12 cellular contexts compared by ENCODE assay signal in genomic region chr1:115671176-115672062, GRCh38. TPM values are rescaled to one million over a fixed set of nuclear protein-coding genes. Genes with fewer than 3 reads are reported as not detected.
DNase-seq lines count a peak whose midpoint lies in the region; ATAC-seq and TF ChIP-seq lines count a peak whose summit lies in the region.
"Had no signal": no experiment of that assay in that cellular context is flagged by ENCODE, and none has a peak within 500 bp of the region (broad histone marks: within the 10 kb centered on the region; RNA-seq: fewer than 3 reads in every experiment).

No MANE protein-coding gene starts in this region.

- peaks cover 50% of the 10 kb centered on the region for H3K79me2 ChIP-seq in mammary epithelial cell (ENCODE audit: insufficient read depth, low read length)

- H3K9me3 ChIP-seq in mammary epithelial cell (replicated peaks; ENCODE audit: insufficient read depth, low read length), result no peaks in the 10 kb centered on the region

- in situ Hi-C loops in mammary epithelial cell (cut with MboI; ENCODE audit: low sequenced_read_pairs in 2 of 2), result no loop called here

- POLR2A ChIA-PET in MCF 10A (lab: Yijun Ruan, JAX), result interaction anchor here (0.6 kb wide), 1 partner anchor 67 kb away, joined by 3 read pairs; no protein-coding TSS in a partner anchor

- H3K9me3 Mint-ChIP-seq in MCF 10A (ENCODE audit: unreplicated experiment) (peaks cover 8% of the 10 kb centered on the region), glutamatergic neuron (ENCODE audit: unreplicated experiment) (no peaks in the 10 kb centered on the region)
- H3K9me3 Mint-ChIP-seq: effector memory CD8-positive, alpha-beta T cell had no signal

- H3K4me1 Mint-ChIP-seq in MCF 10A (ENCODE audit: insufficient read depth, unreplicated experiment) (peaks cover 17% of the 10 kb centered on the region), glutamatergic neuron (ENCODE audit: low read depth, unreplicated experiment) (peaks cover 2% of the 10 kb centered on the region)

- peak; percentile 87 for ATAC-seq in left colon
- ATAC-seq: effector memory CD8-positive, alpha-beta T cell had no signal

- H3K27ac Mint-ChIP-seq in MCF 10A (ENCODE audit: low read depth, unreplicated experiment), result peak overlapping the region; percentile 54
- no peak overlapping the region for H3K27ac Mint-ChIP-seq in glutamatergic neuron (ENCODE audit: unreplicated experiment)

- WGBS in mammary epithelial cell (ENCODE audit: low coverage, missing lambda C conversion rate), result 91% methylated on average over 19 of the region's 20 CpGs

- CTCF ChIA-PET in MCF 10A (lab: Yijun Ruan, JAX), result interaction anchor here (2.9 kb wide), 1 partner anchor 36 kb away, joined by 19 read pairs; no protein-coding TSS in a partner anchor
- CTCF ChIA-PET in mammary epithelial cell (lab: Charles Lee; ENCODE audit: low non-redundant PET), result no interaction called here

- H3K27ac ChIP-seq in mammary epithelial cell (ENCODE audit: insufficient read depth, low read depth, low read length), result no peak overlapping the region

- H3K4me3 Mint-ChIP-seq in MCF 10A (ENCODE audit: unreplicated experiment), result no peak overlapping the region
- H3K4me3 Mint-ChIP-seq in glutamatergic neuron (ENCODE audit: unreplicated experiment), result no peak overlapping the region
- H3K4me3 Mint-ChIP-seq: effector memory CD8-positive, alpha-beta T cell had no signal

- H3K27me3 Mint-ChIP-seq in MCF 10A (ENCODE audit: insufficient read depth, unreplicated experiment), result no peaks in the 10 kb centered on the region
- no peaks in the 10 kb centered on the region for H3K27me3 Mint-ChIP-seq in glutamatergic neuron (ENCODE audit: unreplicated experiment)
- H3K27me3 Mint-ChIP-seq: effector memory CD8-positive, alpha-beta T cell had no signal

- H3K27me3 ChIP-seq in mammary epithelial cell (ENCODE audit: insufficient read depth, low read length), result no peaks in the 10 kb centered on the region

- no peak overlapping the region for H2AFZ ChIP-seq in mammary epithelial cell (ENCODE audit: low read depth, low read length)

- BruUV-seq in MCF 10A (replicated peaks; lab: Mats Ljungman, UMichigan), result no TSS peak
- BruUV-seq in mammary epithelial cell (replicated peaks; lab: Mats Ljungman, UMichigan), result no TSS peak

- dilution Hi-C loops in mammary epithelial cell (cut with HindIII; ENCODE audit: low sequenced_read_pairs), result no loop called here

- intact Hi-C loops in MCF 10A (cut with micrococcal nuclease), result no loop called here
- intact Hi-C loops in mammary epithelial cell (cut with micrococcal nuclease), result no loop called here
- intact Hi-C loops in left colon (cut with DNase I, micrococcal nuclease), result no loop called here

- H3K36me3 Mint-ChIP-seq in MCF 10A (ENCODE audit: insufficient read depth, unreplicated experiment) (peaks cover 15% of the 10 kb centered on the region), glutamatergic neuron (ENCODE audit: unreplicated experiment) (peaks cover 10% of the 10 kb centered on the region)

- no peaks in the 10 kb centered on the region for H4K20me1 ChIP-seq in mammary epithelial cell (ENCODE audit: insufficient read depth, low read length)

- peak; percentile 34 for DNase-seq in MCF 10A (ENCODE audit: unreplicated experiment)
- DNase-seq in mammary epithelial cell, result no peak
- DNase-seq in T1000 (lab: John Stamatoyannopoulos, UW), result peak; percentile 1
- peak; percentile 71 to 76 for DNase-seq in left colon
- DNase-seq in activated naive CD4-positive, alpha-beta T cell treated with Interleukin-2 at 50 U/mL for 16 hours, result no peak
- DNase-seq in activated CD4-positive, alpha-beta T cell treated with anti-CD3 and anti-CD28 coated beads for 4 hours, result no peak
- no peak for DNase-seq in cerebellar nuclear complex (lab: John Stamatoyannopoulos, UW)
- DNase-seq in glutamatergic neuron, result no peak
- DNase-seq: activated effector memory CD4-positive, alpha-beta T cell treated with anti-CD3 and anti-CD28 coated beads, Interleukin-2, amount 50 U/mL, for 16 hours; effector memory CD8-positive, alpha-beta T cell; stimulated activated naive CD4-positive, alpha-beta T cell treated with Interleukin-2 at 50 U/mL for 16 hours had no signal

- H3K4me2 ChIP-seq in mammary epithelial cell (ENCODE audit: insufficient read depth, low read depth, low read length), result no peak overlapping the region

- peaks cover 20% of the 10 kb centered on the region for H3K4me1 ChIP-seq in mammary epithelial cell (ENCODE audit: insufficient read depth, low read length)

- TF ChIP-seq CTCF in MCF 10A (IDR thresholded peaks at IDR 0.05; ENCODE audit: unreplicated experiment) (no peak), mammary epithelial cell (conservative IDR thresholded peaks at IDR 0.05 in 1 of 2, IDR thresholded peaks at IDR 0.05 in 1 of 2; ENCODE audit: extremely low read depth in 1 of 2, insufficient read depth in 1 of 2, low read depth in 1 of 2, low read length in 2 of 2) (no peak), glutamatergic neuron (IDR thresholded peaks at IDR 0.05; ENCODE audit: partially characterized antibody, unreplicated experiment) (no peak)

- no peak overlapping the region for H3K9ac ChIP-seq in mammary epithelial cell (ENCODE audit: insufficient read depth, low read length)

- H3K36me3 ChIP-seq in mammary epithelial cell (ENCODE audit: insufficient read depth, low read length), result peaks cover 3% of the 10 kb centered on the region

- no peak overlapping the region for H3K4me3 ChIP-seq in mammary epithelial cell (replicated peaks in 1 of 3; ENCODE audit: insufficient read depth in 1 of 3, low read depth in 2 of 3, low read length in 3 of 3)
- H3K4me3 ChIP-seq: skin epidermis had no signal

RNA-seq across cellular contexts. Expression of gene VANGL1, which starts 29.6 kb away (rescaled TPM):
- total RNA-seq in MCF 10A (2022) (10.5 and 16.4 TPM in 2 replicates), mammary epithelial cell (10 to 100 TPM; 20.7 to 24.2 TPM), left colon (10 to 100 TPM; 17.5 to 18.6 TPM), glutamatergic neuron (ENCODE audit: unreplicated experiment) (4.6 TPM)
- polyA plus RNA-seq in mammary epithelial cell, result 16.6 TPM
- polyA minus RNA-seq in mammary epithelial cell, result 22.5 TPM

Comparison
In these comparisons a context has a peak if more than half of its experiments do, and no peak if none do; other contexts are left out.
1. DNase-seq: peak in MCF 10A (single experiment), T1000 (single experiment) and left colon (2 of 2); none in mammary epithelial cell (single experiment), activated naive CD4-positive, alpha-beta T cell treated with Interleukin-2 at 50 U/mL for 16 hours (single experiment), activated CD4-positive, alpha-beta T cell treated with anti-CD3 and anti-CD28 coated beads for 4 hours (0 of 2), cerebellar nuclear complex (0 of 2) and glutamatergic neuron (single experiment).